8 cellular contexts compared by ENCODE assay signal in the genomic region with DNA sequence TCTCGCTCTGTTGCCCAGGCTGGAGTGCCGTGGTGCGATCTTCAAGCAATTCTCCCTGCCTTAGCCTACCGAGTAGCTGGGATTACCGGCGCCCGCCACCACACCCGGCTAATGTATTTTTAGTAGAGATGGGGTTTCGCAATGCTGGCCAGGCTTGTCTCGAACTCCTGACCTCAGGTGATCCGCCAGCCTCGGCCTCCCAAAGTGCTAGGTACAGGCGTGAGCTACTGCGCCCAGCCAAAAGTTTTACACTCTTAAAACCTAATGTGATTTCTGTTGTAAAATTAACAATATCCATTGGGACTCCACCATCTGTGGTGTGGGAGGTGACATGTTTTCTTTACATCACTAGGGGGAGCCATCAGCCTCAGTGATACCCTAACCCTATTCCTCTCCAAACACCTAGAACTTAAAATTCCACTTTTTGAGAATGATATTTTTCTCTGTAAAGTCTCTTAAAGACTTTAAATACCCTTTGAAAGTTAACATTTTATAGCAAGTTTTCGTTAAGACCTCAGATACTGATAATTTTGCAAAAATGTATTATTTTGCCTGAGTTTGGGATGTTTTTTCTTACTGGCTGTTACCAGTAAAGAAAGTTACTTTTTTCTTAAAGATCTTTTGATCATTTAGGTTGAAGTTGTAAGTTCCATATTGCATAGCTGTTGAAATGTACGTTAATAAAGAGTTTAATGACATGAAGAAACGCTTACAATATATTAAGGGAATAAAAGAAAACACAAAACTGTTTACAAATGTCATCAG. TPM values are rescaled to one million over a fixed set of nuclear protein-coding genes. Genes with fewer than 3 reads are reported as not detected.
A peak's percentile ranks its signal among the peaks of the same experiment; 100 is the strongest.
DNase-seq lines count a peak whose midpoint lies in the region; ATAC-seq, FAIRE-seq and TF ChIP-seq lines count a peak whose summit lies in the region.

No MANE protein-coding gene starts in this region.

- no peaks in the 10 kb centered on the region for H3F3A ChIP-seq in DOHH2 (ENCODE audit: control insufficient read depth, insufficient read depth)

- no peak overlapping the region for H3K4me2 ChIP-seq in DOHH2 (ENCODE audit: low read length)

- peaks cover 13% of the 10 kb centered on the region; the same call in 1 of the 2 replicates for H3K9me3 ChIP-seq in DOHH2 (ENCODE audit: control insufficient read depth, insufficient read depth, low read length)
- peaks cover 10% of the 10 kb centered on the region for H3K9me3 ChIP-seq in adipocyte (ENCODE audit: control insufficient read depth, low read length)

- H3K27me3 ChIP-seq in DOHH2 (ENCODE audit: control insufficient read depth, low read length) (no peaks in the 10 kb centered on the region), adipocyte (replicated peaks; ENCODE audit: control insufficient read depth, insufficient read depth, low read length) (no peaks in the 10 kb centered on the region)

- DNase-seq in H54 (ENCODE audit: insufficient read length, low spot score) (peak; percentile 38), NCI-H345 (lab: John Stamatoyannopoulos, UW) (peak; percentile 32), adipocyte (ENCODE audit: low read depth) (peak; percentile 75), left ventricle myocardium superior (no peak)
- DNase-seq in stimulated activated CD8-positive, alpha-beta memory T cell treated with anti-CD3 and anti-CD28 coated beads, Interleukin-4, amount 100 ng/mL, for 48 hours = peak; percentile 36

- peak; percentile 86 for TF ChIP-seq CTCF in DOHH2 (IDR thresholded peaks at IDR 0.05; ENCODE audit: low read depth, low read length, poor library complexity, severe bottlenecking)

- peak overlapping the region; percentile 67 for H3K9ac ChIP-seq in adipocyte (ENCODE audit: low read length)

- H3K79me2 ChIP-seq in DOHH2 (ENCODE audit: control insufficient read depth, low read length) = no peaks in the 10 kb centered on the region

- peak; percentile 56 for ATAC-seq in left ventricle myocardium superior
- no peak for ATAC-seq in GM21717 (IDR thresholded peaks at IDR 0.05; ENCODE audit: unreplicated experiment)
- no peak for ATAC-seq in GM21786 (IDR thresholded peaks at IDR 0.05; ENCODE audit: unreplicated experiment)

- intact Hi-C loops in left ventricle myocardium superior (cut with micrococcal nuclease) = no loop called here

- no peak overlapping the region for H3K27ac ChIP-seq in DOHH2 (ENCODE audit: low read depth, low read length)

- H3K9me2 ChIP-seq in DOHH2 (replicated peaks; ENCODE audit: control insufficient read depth, low read length) = no peaks in the 10 kb centered on the region

- H3K36me3 ChIP-seq in DOHH2 (ENCODE audit: control insufficient read depth, low read length) = no peaks in the 10 kb centered on the region
- no peaks in the 10 kb centered on the region for H3K36me3 ChIP-seq in adipocyte (ENCODE audit: control insufficient read depth, insufficient read depth, low read length, severe bottlenecking)

- TF ChIP-seq POLR2A in H54 (IDR thresholded peaks at IDR 0.05; ENCODE audit: low read depth, low read length) = no peak

- no peaks in the 10 kb centered on the region for H4K20me1 ChIP-seq in DOHH2 (ENCODE audit: control insufficient read depth, insufficient read depth, low read depth, low read length)

- H3K4me3 ChIP-seq in DOHH2 (ENCODE audit: low read length) = no peak overlapping the region
- no peak overlapping the region for H3K4me3 ChIP-seq in adipocyte (ENCODE audit: low read length)

- H3K4me1 ChIP-seq in DOHH2 (ENCODE audit: control insufficient read depth, low read length) (no peaks in the 10 kb centered on the region), adipocyte (ENCODE audit: control insufficient read depth, insufficient read depth, low read length) (peaks cover 3% of the 10 kb centered on the region)

- peak; percentile 69 for FAIRE-seq in H54 (lab: Jason Lieb, UNC)

RNA-seq across cellular contexts. Expression of gene EIF2AK2, which starts 11.6 kb away (rescaled TPM):
- total RNA-seq in left ventricle myocardium superior = 18.2 TPM

RNA-seq across cellular contexts. Expression of gene SULT6B1, which starts 20.1 kb away (rescaled TPM):
- not detected for total RNA-seq in left ventricle myocardium superior

RNA-seq across cellular contexts. Expression of gene CEBPZOS, which starts 27.9 kb away (rescaled TPM):
- 60.4 TPM for total RNA-seq in left ventricle myocardium superior
